14 cellular contexts compared by ENCODE assay signal in the genomic region with DNA sequence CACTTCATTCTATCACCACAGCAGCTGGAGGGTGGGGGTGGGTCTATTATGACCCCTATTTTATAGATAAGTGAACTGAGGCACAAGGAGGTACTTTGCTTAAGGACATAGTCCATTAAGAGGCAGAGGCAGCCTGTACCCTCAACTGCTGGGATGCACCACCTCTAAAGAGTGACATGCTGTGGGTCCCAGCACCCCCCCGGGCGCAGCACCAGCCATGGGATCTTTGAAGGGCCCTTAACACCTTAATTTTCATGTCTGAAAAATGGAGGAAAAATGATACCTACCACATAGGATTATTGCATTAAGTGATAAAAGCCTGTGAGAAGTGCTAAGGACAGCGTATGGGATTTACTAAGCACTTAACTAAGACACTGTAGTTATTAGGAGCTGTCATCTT. TPM values are rescaled to one million over a fixed set of nuclear protein-coding genes. Genes with fewer than 3 reads are reported as not detected.
DNase-seq lines count a peak whose midpoint lies in the region; ATAC-seq and TF ChIP-seq lines count a peak whose summit lies in the region.
"Had no signal": no experiment of that assay in that cellular context is flagged by ENCODE, and none has a peak within 500 bp of the region (broad histone marks: within the 10 kb centered on the region; RNA-seq: fewer than 3 reads in every experiment).

No MANE protein-coding gene starts in this region.

- no peaks in the 10 kb centered on the region for H3K9me3 ChIP-seq in RWPE2 (ENCODE audit: severe bottlenecking)
- H3K9me3 ChIP-seq: BLaER1 treated with 17β-estradiol and CSF1 and Interleukin-3, amounts not matched to agents 10 nM and 100 nM had no signal

- no peaks in the 10 kb centered on the region for H3K36me3 ChIP-seq in RWPE2 (ENCODE audit: low read depth)
- H3K36me3 ChIP-seq: BLaER1 treated with 17β-estradiol and CSF1 and Interleukin-3, amounts not matched to agents 10 nM and 100 nM had no signal

- no peaks in the 10 kb centered on the region for H3K9me3 Mint-ChIP-seq in activated naive CD4-positive, alpha-beta T cell treated with anti-CD3 and anti-CD28 coated beads, Interleukin-2, amount 10 ng/mL, durations not matched to agents 7 days and 5 days
- H3K9me3 Mint-ChIP-seq: CD4-positive, CD25-positive, alpha-beta regulatory T cell; HFFc6 had no signal

- peaks cover 14% of the 10 kb centered on the region for H3K27me3 Mint-ChIP-seq in activated naive CD4-positive, alpha-beta T cell treated with anti-CD3 and anti-CD28 coated beads, Interleukin-2, amount 10 ng/mL, durations not matched to agents 7 days and 5 days

- H3K4me3 Mint-ChIP-seq in activated naive CD4-positive, alpha-beta T cell treated with anti-CD3 and anti-CD28 coated beads, Interleukin-2, amount 10 ng/mL, durations not matched to agents 7 days and 5 days: no peak overlapping the region
- H3K4me3 Mint-ChIP-seq: CD4-positive, CD25-positive, alpha-beta regulatory T cell; HFFc6 had no signal

- no peaks in the 10 kb centered on the region for H3K36me3 Mint-ChIP-seq in activated naive CD4-positive, alpha-beta T cell treated with anti-CD3 and anti-CD28 coated beads, Interleukin-2, amount 10 ng/mL, durations not matched to agents 7 days and 5 days
- H3K36me3 Mint-ChIP-seq: CD4-positive, CD25-positive, alpha-beta regulatory T cell had no signal

- CTCF ChIA-PET in activated naive CD4-positive, alpha-beta T cell treated with anti-CD3 and anti-CD28 coated beads, Interleukin-2, amount 10 ng/mL, durations not matched to agents 7 days and 5 days (lab: Charles Lee): no interaction called here

- ATAC-seq in RWPE2 (ENCODE audit: low read depth) (no peak), HG03095 (IDR thresholded peaks at IDR 0.05; ENCODE audit: unreplicated experiment) (no peak), GM19035 (IDR thresholded peaks at IDR 0.05; ENCODE audit: unreplicated experiment) (no peak)

- no peak overlapping the region for H3K4me3 ChIP-seq in RWPE2 (ENCODE audit: severe bottlenecking)
- H3K4me3 ChIP-seq: BLaER1 treated with 17β-estradiol and CSF1 and Interleukin-3, amounts not matched to agents 10 nM and 100 nM had no signal

- H3K4me1 Mint-ChIP-seq in activated naive CD4-positive, alpha-beta T cell treated with anti-CD3 and anti-CD28 coated beads, Interleukin-2, amount 10 ng/mL, durations not matched to agents 7 days and 5 days: no peaks in the 10 kb centered on the region
- H3K4me1 Mint-ChIP-seq: CD4-positive, CD25-positive, alpha-beta regulatory T cell had no signal

- DNase-seq in activated naive CD4-positive, alpha-beta T cell treated with anti-CD3 and anti-CD28 coated beads, Interleukin-2, amount 10 ng/mL, durations not matched to agents 7 days and 5 days: peak; percentile 10
- no peak for DNase-seq in activated naive CD4-positive, alpha-beta T cell (lab: John Stamatoyannopoulos, UW)
- peak; percentile 7 for DNase-seq in RWPE2 (ENCODE audit: low spot score)
- DNase-seq in mesenteric fat pad (ENCODE audit: low spot score): peak; percentile 22
- DNase-seq in COLO829 (ENCODE audit: low spot score): no peak
- DNase-seq: ACHN; Calu3; CD4-positive, CD25-positive, alpha-beta regulatory T cell; DMS 273 treated with DMSO at 0.1 percent for 48 hours; HCEC 1CT; HFFc6 had no signal

- TF ChIP-seq CTCF in RWPE2 (IDR thresholded peaks at IDR 0.05; ENCODE audit: poor library complexity, severe bottlenecking): no peak

- no peaks in the 10 kb centered on the region for H3K4me1 ChIP-seq in RWPE2 (ENCODE audit: insufficient read depth, poor library complexity, severe bottlenecking)
- H3K4me1 ChIP-seq: BLaER1 treated with 17β-estradiol and CSF1 and Interleukin-3, amounts not matched to agents 10 nM and 100 nM had no signal

- no peak overlapping the region for H3K27ac ChIP-seq in RWPE2 (ENCODE audit: poor library complexity, severe bottlenecking)
- H3K27ac ChIP-seq: BLaER1 treated with 17β-estradiol and CSF1 and Interleukin-3, amounts not matched to agents 10 nM and 100 nM had no signal

- H3K27me3 ChIP-seq in RWPE2 (ENCODE audit: insufficient read depth, poor library complexity, severe bottlenecking): no peaks in the 10 kb centered on the region
- H3K27me3 ChIP-seq: BLaER1 treated with 17β-estradiol and CSF1 and Interleukin-3, amounts not matched to agents 10 nM and 100 nM had no signal

- H3K27ac Mint-ChIP-seq in activated naive CD4-positive, alpha-beta T cell treated with anti-CD3 and anti-CD28 coated beads, Interleukin-2, amount 10 ng/mL, durations not matched to agents 7 days and 5 days: no peak overlapping the region
- H3K27ac Mint-ChIP-seq: CD4-positive, CD25-positive, alpha-beta regulatory T cell; HFFc6 had no signal

RNA-seq across cellular contexts. Expression of a gene that starts 15.4 kb away (rescaled TPM):
- 2.5 TPM for total RNA-seq in mesenteric fat pad
- total RNA-seq: Calu3; CD4-positive, CD25-positive, alpha-beta regulatory T cell had no signal

Comparison
In these comparisons a context has a peak if more than half of its experiments do, and no peak if none do; other contexts are left out.
1. DNase-seq: peak in activated naive CD4-positive, alpha-beta T cell treated with anti-CD3 and anti-CD28 coated beads, Interleukin-2, amount 10 ng/mL, durations not matched to agents 7 days and 5 days (single experiment), RWPE2 (single experiment) and mesenteric fat pad (single experiment); none in activated naive CD4-positive, alpha-beta T cell (0 of 4) and COLO829 (single experiment).